In genomic region chr2:73925853-73926492, GRCh38 we compare ENCODE assay signal across 8 cellular contexts.
DNase-seq lines count a peak whose midpoint lies in the region; ATAC-seq and TF ChIP-seq lines count a peak whose summit lies in the region.

No MANE protein-coding gene starts in this region.

- peak overlapping the region; percentile 88 for H3K9ac ChIP-seq in adipocyte (ENCODE audit: low read length)

- peaks cover 24% of the 10 kb centered on the region for H3K4me1 ChIP-seq in adipocyte (ENCODE audit: control insufficient read depth, insufficient read depth, low read length)

- H3K36me3 Mint-ChIP-seq in memory B cell = peaks cover 12% of the 10 kb centered on the region

- no peak for DNase-seq in adipocyte (ENCODE audit: low read depth)
- DNase-seq in memory B cell (ENCODE audit: low spot score in 2 of 2) = no peak
- DNase-seq in OCI-M1 (lab: John Stamatoyannopoulos, UW) = no peak
- no peak for DNase-seq in AML-193 (lab: John Stamatoyannopoulos, UW)
- DNase-seq in superior temporal gyrus (ENCODE audit: extremely low spot score) = no peak

- H3K4me1 Mint-ChIP-seq in memory B cell = peaks cover 23% of the 10 kb centered on the region

- H3K27ac ChIP-seq in 22Rv1 = peak overlapping the region; percentile 80

- peak overlapping the region; percentile 98 for H3K27ac Mint-ChIP-seq in memory B cell

- H3K4me3 ChIP-seq in adipocyte (ENCODE audit: low read length) = peak overlapping the region; percentile 82

- H3K9me3 Mint-ChIP-seq in memory B cell = no peaks in the 10 kb centered on the region

- no peaks in the 10 kb centered on the region for H3K36me3 ChIP-seq in adipocyte (ENCODE audit: control insufficient read depth, insufficient read depth, low read length, severe bottlenecking)

- peak overlapping the region; percentile 64 for H3K4me3 Mint-ChIP-seq in memory B cell

- no peak for TF ChIP-seq CTCF in 22Rv1 (IDR thresholded peaks at IDR 0.05)

- ATAC-seq in HG03354 (IDR thresholded peaks at IDR 0.05; ENCODE audit: poor library complexity, severe bottlenecking, unreplicated experiment) = peak; percentile 2
- no peak for ATAC-seq in memory B cell (ENCODE audit: low read depth)
- no peak for ATAC-seq in HG03097 (IDR thresholded peaks at IDR 0.05; ENCODE audit: low FRiP score, unreplicated experiment)

- H3K27me3 Mint-ChIP-seq in memory B cell = no peaks in the 10 kb centered on the region

- H3K9me3 ChIP-seq in adipocyte (ENCODE audit: control insufficient read depth, low read length) = peaks cover 3% of the 10 kb centered on the region

- H3K27me3 ChIP-seq in adipocyte (replicated peaks; ENCODE audit: control insufficient read depth, insufficient read depth, low read length) = peaks cover 15% of the 10 kb centered on the region
